ENCODE assay signal across 1 cellular context in the genomic region with DNA sequence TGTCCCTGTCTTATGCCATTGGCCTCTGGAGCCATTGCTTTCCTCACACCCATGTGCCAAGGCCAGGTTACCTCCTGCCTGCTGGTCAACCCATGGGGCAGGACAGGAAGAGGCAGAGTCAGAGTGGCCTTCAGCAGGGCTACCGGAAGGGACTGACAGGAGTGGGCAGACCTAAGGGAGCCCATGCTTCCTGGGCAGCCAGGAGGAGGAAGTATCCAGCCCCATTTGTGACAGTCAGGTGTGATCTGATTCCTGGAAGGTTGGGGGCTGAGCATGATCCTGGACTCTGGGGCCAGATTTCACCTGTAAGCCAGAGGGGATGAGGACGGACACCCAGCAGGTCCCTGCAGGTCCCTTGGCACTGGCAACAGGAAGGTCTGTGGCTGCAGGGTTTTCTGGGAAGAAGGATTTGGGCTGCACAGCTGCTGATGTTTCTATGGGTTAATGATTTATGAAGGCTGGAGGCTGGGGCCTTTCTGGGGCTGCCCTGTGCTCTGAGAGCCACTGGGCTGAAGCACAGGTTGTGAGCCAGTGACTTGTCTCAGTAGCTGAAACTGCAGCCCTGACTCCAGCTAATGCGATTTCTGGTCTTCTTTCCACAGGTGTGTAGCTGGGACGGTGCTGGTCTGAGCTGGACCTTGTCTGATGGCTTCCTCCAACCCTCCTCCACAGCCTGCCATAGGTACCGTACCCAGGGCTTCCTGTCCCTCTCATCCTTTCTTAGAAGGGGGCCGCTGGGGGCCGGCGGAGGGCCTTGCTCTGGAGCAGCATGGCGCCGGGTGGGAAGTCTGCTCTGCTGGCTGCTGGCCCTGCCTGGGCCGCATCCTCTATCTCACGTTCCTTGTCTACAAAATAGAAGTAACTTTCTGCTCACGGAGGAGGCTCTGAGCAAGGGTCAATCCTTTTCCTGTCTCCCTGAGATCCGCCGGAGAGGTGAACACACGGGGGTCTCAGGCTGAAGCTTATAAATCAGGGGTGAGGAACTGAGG.
TF ChIP-seq lines count a peak whose summit lies in the region.

No MANE protein-coding gene starts in this region.

TF ChIP-seq in HepG2, 621 proteins besides CTCF, POLR2A, EP300 and RAD21 (continued from another document and continues in another):
- TF ChIP-seq ATF2 (CRISPR knock-in tag; IDR thresholded peaks at IDR 0.05) (peak; percentile 21; the same call in 1 of the 2 replicates), KDM5A (IDR thresholded peaks at IDR 0.05; ENCODE audit: borderline replicate concordance, low read length) (peak; percentile 53; the same call in 1 of the 2 replicates), ZNF383 (CRISPR knock-in tag; IDR thresholded peaks at IDR 0.05; ENCODE audit: borderline replicate concordance) (no peak), ZNF678 (CRISPR knock-in tag; IDR thresholded peaks at IDR 0.05) (no peak), RFXANK (CRISPR knock-in tag; IDR thresholded peaks at IDR 0.05) (no peak), CHD4 (IDR thresholded peaks at IDR 0.05; ENCODE audit: borderline replicate concordance, low read length) (no peak), KMT2A (CRISPR knock-in tag; IDR thresholded peaks at IDR 0.05) (0 out of 2 replicates have a peak, but pooled peaks have one; percentile 28), ATRX (CRISPR knock-in tag; IDR thresholded peaks at IDR 0.05; ENCODE audit: borderline replicate concordance) (no peak), HMGXB4 (CRISPR knock-in tag; IDR thresholded peaks at IDR 0.05; ENCODE audit: borderline replicate concordance in 1 of 2, low read depth in 1 of 2) (peak; percentile 16 to 50; a peak in 1 of 4 replicates), SKIL (CRISPR knock-in tag; IDR thresholded peaks at IDR 0.05; ENCODE audit: borderline replicate concordance) (peak; percentile 74), ZNF205 (CRISPR knock-in tag; IDR thresholded peaks at IDR 0.05) (peak; percentile 14; the same call in 1 of the 2 replicates), TOE1 (CRISPR knock-in tag; IDR thresholded peaks at IDR 0.05) (no peak), HNRNPL (IDR thresholded peaks at IDR 0.05; ENCODE audit: low read depth, low read length) (peak; percentile 87), ZNF362 (CRISPR knock-in tag; IDR thresholded peaks at IDR 0.05; ENCODE audit: borderline replicate concordance) (no peak), ZNF788 (CRISPR knock-in tag; IDR thresholded peaks at IDR 0.05; ENCODE audit: borderline replicate concordance) (no peak), ZFP41 (CRISPR knock-in tag; IDR thresholded peaks at IDR 0.05; ENCODE audit: borderline replicate concordance) (no peak), DR1 (CRISPR knock-in tag; IDR thresholded peaks at IDR 0.05) (peak; percentile 66), TAF1 (CRISPR knock-in tag; IDR thresholded peaks at IDR 0.05) (peak; percentile 90), SP140L (CRISPR knock-in tag; IDR thresholded peaks at IDR 0.05; ENCODE audit: borderline replicate concordance) (no peak), DRAP1 (CRISPR knock-in tag; IDR thresholded peaks at IDR 0.05) (peak; percentile 80; the same call in 1 of the 2 replicates)
- TF ChIP-seq, protein P1, sequence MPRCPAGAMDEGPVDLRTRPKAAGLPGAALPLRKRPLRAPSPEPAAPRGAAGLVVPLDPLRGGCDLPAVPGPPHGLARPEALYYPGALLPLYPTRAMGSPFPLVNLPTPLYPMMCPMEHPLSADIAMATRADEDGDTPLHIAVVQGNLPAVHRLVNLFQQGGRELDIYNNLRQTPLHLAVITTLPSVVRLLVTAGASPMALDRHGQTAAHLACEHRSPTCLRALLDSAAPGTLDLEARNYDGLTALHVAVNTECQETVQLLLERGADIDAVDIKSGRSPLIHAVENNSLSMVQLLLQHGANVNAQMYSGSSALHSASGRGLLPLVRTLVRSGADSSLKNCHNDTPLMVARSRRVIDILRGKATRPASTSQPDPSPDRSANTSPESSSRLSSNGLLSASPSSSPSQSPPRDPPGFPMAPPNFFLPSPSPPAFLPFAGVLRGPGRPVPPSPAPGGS (CRISPR knock-in tag; IDR thresholded peaks at IDR 0.05) = no peak
- TF ChIP-seq, protein P2, sequence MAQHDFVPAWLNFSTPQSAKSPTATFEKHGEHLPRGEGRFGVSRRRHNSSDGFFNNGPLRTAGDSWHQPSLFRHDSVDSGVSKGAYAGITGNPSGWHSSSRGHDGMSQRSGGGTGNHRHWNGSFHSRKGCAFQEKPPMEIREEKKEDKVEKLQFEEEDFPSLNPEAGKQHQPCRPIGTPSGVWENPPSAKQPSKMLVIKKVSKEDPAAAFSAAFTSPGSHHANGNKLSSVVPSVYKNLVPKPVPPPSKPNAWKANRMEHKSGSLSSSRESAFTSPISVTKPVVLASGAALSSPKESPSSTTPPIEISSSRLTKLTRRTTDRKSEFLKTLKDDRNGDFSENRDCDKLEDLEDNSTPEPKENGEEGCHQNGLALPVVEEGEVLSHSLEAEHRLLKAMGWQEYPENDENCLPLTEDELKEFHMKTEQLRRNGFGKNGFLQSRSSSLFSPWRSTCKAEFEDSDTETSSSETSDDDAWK (CRISPR knock-in tag; IDR thresholded peaks at IDR 0.05) = no peak
- TF ChIP-seq, protein P3, sequence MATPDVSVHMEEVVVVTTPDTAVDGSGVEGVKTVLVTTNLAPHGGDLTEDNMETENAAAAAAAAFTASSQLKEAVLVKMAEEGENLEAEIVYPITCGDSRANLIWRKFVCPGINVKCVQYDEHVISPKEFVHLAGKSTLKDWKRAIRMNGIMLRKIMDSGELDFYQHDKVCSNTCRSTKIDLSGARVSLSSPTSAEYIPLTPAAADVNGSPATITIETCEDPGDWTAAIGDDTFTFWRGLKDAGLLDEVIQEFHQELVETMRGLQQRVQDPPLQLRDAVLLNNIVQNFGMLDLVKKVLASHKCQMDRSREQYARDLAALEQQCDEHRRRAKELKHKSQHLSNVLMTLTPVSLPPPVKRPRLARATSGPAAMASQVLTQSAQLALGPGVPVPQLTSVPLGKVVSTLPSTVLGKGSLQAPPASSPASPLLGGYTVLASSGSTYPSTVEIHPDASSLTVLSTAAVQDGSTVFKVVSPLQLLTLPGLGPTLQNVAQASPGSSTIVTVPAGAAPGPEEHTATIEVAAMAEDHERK (CRISPR knock-in tag; IDR thresholded peaks at IDR 0.05; ENCODE audit: low read depth) = no peak
- TF ChIP-seq, protein P4, sequence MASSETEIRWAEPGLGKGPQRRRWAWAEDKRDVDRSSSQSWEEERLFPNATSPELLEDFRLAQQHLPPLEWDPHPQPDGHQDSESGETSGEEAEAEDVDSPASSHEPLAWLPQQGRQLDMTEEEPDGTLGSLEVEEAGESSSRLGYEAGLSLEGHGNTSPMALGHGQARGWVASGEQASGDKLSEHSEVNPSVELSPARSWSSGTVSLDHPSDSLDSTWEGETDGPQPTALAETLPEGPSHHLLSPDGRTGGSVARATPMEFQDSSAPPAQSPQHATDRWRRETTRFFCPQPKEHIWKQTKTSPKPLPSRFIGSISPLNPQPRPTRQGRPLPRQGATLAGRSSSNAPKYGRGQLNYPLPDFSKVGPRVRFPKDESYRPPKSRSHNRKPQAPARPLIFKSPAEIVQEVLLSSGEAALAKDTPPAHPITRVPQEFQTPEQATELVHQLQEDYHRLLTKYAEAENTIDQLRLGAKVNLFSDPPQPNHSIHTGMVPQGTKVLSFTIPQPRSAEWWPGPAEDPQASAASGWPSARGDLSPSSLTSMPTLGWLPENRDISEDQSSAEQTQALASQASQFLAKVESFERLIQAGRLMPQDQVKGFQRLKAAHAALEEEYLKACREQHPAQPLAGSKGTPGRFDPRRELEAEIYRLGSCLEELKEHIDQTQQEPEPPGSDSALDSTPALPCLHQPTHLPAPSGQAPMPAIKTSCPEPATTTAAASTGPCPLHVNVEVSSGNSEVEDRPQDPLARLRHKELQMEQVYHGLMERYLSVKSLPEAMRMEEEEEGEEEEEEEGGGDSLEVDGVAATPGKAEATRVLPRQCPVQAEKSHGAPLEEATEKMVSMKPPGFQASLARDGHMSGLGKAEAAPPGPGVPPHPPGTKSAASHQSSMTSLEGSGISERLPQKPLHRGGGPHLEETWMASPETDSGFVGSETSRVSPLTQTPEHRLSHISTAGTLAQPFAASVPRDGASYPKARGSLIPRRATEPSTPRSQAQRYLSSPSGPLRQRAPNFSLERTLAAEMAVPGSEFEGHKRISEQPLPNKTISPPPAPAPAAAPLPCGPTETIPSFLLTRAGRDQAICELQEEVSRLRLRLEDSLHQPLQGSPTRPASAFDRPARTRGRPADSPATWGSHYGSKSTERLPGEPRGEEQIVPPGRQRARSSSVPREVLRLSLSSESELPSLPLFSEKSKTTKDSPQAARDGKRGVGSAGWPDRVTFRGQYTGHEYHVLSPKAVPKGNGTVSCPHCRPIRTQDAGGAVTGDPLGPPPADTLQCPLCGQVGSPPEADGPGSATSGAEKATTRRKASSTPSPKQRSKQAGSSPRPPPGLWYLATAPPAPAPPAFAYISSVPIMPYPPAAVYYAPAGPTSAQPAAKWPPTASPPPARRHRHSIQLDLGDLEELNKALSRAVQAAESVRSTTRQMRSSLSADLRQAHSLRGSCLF (CRISPR knock-in tag; IDR thresholded peaks at IDR 0.05; ENCODE audit: borderline replicate concordance) = 0 out of 2 replicates have a peak, but pooled peaks have one; percentile 54
- TF ChIP-seq, protein P5, sequence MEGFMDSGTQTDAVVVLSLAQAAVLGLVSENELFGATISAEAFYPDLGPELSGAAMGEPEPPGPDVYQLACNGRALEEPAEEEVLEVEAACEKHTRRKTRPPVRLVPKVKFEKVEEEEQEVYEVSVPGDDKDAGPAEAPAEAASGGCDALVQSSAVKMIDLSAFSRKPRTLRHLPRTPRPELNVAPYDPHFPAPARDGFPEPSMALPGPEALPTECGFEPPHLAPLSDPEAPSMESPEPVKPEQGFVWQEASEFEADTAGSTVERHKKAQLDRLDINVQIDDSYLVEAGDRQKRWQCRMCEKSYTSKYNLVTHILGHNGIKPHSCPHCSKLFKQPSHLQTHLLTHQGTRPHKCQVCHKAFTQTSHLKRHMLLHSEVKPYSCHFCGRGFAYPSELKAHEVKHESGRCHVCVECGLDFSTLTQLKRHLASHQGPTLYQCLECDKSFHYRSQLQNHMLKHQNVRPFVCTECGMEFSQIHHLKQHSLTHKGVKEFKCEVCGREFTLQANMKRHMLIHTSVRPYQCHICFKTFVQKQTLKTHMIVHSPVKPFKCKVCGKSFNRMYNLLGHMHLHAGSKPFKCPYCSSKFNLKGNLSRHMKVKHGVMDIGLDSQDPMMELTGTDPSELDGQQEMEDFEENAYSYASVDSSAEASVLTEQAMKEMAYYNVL (CRISPR knock-in tag; IDR thresholded peaks at IDR 0.05; ENCODE audit: borderline replicate concordance) = 0 out of 2 replicates have a peak, but pooled peaks have one; percentile 19
